Comparison of ENCODE assay signal across 16 cellular contexts in the genomic region with DNA sequence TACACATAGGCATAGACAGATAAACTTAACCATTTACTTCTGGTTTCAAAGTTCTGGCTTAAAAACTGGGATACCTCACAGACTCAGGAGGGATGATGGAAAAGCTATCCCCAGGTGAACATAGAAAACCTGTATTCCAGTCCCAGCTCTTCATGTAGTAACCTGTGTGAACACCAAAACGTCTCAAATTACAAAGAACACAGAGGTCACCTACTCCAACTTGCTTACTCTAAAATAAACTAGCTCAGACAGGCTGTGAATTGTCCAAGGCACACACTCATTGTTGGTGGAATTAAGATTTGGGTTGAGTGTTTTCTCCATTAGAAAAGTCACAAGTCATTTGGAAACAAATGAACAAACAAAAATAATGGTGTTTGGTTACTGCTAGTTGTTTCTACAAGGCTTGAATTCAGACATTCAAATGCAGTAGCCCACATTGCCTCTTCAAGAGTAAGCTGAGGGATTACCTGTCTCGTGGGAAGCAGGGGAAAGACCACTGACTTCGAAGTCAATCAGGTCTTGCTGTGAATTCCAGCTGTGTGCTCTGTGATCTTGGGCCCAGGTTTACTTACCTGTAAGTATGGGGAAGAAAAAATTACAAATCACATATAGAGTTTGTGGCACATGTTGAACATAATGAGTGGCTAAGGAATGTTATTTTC. TPM values are rescaled to one million over a fixed set of nuclear protein-coding genes. Genes with fewer than 3 reads are reported as not detected.
A peak's percentile ranks its signal among the peaks of the same experiment; 100 is the strongest.
DNase-seq lines count a peak whose midpoint lies in the region; ATAC-seq, FAIRE-seq and TF ChIP-seq lines count a peak whose summit lies in the region.
"Had no signal": no experiment of that assay in that cellular context is flagged by ENCODE, and none has a peak within 500 bp of the region (broad histone marks: within the 10 kb centered on the region; RNA-seq: fewer than 3 reads in every experiment).

No MANE protein-coding gene starts in this region.

- 21% methylated on average over 3 of the region's 3 CpGs for WGBS in prostate gland

- no peak for FAIRE-seq in urothelium cell line (lab: Jason Lieb, UNC)
- FAIRE-seq: G401.6 had no signal

- H3K27ac ChIP-seq in VCaP, result peak overlapping the region; percentile 24; the same call in 1 of the 2 replicates
- peak overlapping the region; percentile 37 to 44 for H3K27ac ChIP-seq in prostate gland

- no peak for TF ChIP-seq POLR2A in prostate gland (IDR thresholded peaks at IDR 0.05)

- no peaks in the 10 kb centered on the region for H3K4me1 ChIP-seq in prostate gland (replicated peaks)

- TF ChIP-seq CTCF in VCaP (conservative IDR thresholded peaks at IDR 0.05) (no peak), prostate gland (IDR thresholded peaks at IDR 0.05) (no peak)

- peak; percentile 29 for DNase-seq in H7
- DNase-seq in NCI-H2029 treated with DMSO at 0.1 percent for 48 hours (lab: John Stamatoyannopoulos, UW), result peak; percentile 76
- peak; percentile 56 for DNase-seq in prostate gland (ENCODE audit: low spot score)
- DNase-seq in urothelium cell line (ENCODE audit: low spot score), result no peak
- no peak for DNase-seq in activated CD4-positive, alpha-beta T cell treated with anti-CD3 and anti-CD28 coated beads, Interleukin-2, amount 50 U/mL, for 48 hours
- DNase-seq: activated CD4-positive, alpha-beta T cell treated with anti-CD3 and anti-CD28 coated beads, Interleukin-2, amount 50 U/mL, for 4 hours; amniotic stem cell; CD4-positive, CD25-positive, alpha-beta regulatory T cell; cortex of kidney; KG1; RPMI8226; stimulated activated naive B cell treated with anti-CD40 and anti-IgM and Interleukin-4, amounts not matched to agents 10 μg/mL and 1 μg/mL and 100 μg/mL, for 72 hours had no signal

- H3K36me3 ChIP-seq in H7 (replicated peaks; ENCODE audit: control insufficient read depth, insufficient read depth, low read length) (no peaks in the 10 kb centered on the region), prostate gland (no peaks in the 10 kb centered on the region)

- H3K27me3 ChIP-seq in H7 (ENCODE audit: control insufficient read depth, insufficient read depth, low read length), result no peaks in the 10 kb centered on the region
- H3K27me3 ChIP-seq in prostate gland (replicated peaks; ENCODE audit: insufficient read depth), result no peaks in the 10 kb centered on the region

- intact Hi-C loops in prostate gland (cut with DNase I), result no loop called here

- no peak overlapping the region for H3K4me3 ChIP-seq in H7 (ENCODE audit: insufficient read depth, low read depth, low read length)
- H3K4me3 ChIP-seq in prostate gland, result no peak overlapping the region

- ATAC-seq in HG02798 (IDR thresholded peaks at IDR 0.05; ENCODE audit: poor library complexity, unreplicated experiment), result no peak
- ATAC-seq: natural killer cell treated with Interleukin-12 subunit alpha and Interleukin-12 subunit beta and Interleukin-15 and Interleukin-18, amount 100 ng/mL, for 72 hours; stimulated activated naive B cell treated with anti-CD40 and anti-IgM and Interleukin-4, amounts not matched to agents 10 μg/mL and 1 μg/mL and 100 μg/mL, for 72 hours had no signal

- H3K9me3 ChIP-seq in prostate gland, result no peaks in the 10 kb centered on the region

RNA-seq across cellular contexts. Expression of a gene that starts 48.2 kb away (rescaled TPM):
- 10.1 and 14.5 TPM in 2 replicates for total RNA-seq in H7 (2014; rRNA removed; shearing (Covaris generic))
- 10 to 100 TPM; 25.0 to 25.6 TPM for total RNA-seq in prostate gland

Comparison
In these comparisons a context has a peak if more than half of its experiments do, and no peak if none do; other contexts are left out.
1. DNase-seq: peak in H7 (single experiment), NCI-H2029 treated with DMSO at 0.1 percent for 48 hours (single experiment) and prostate gland (single experiment); none in urothelium cell line (single experiment) and activated CD4-positive, alpha-beta T cell treated with anti-CD3 and anti-CD28 coated beads, Interleukin-2, amount 50 U/mL, for 48 hours (0 of 2).